Comparison of ENCODE assay signal across 13 cellular contexts in the genomic region with DNA sequence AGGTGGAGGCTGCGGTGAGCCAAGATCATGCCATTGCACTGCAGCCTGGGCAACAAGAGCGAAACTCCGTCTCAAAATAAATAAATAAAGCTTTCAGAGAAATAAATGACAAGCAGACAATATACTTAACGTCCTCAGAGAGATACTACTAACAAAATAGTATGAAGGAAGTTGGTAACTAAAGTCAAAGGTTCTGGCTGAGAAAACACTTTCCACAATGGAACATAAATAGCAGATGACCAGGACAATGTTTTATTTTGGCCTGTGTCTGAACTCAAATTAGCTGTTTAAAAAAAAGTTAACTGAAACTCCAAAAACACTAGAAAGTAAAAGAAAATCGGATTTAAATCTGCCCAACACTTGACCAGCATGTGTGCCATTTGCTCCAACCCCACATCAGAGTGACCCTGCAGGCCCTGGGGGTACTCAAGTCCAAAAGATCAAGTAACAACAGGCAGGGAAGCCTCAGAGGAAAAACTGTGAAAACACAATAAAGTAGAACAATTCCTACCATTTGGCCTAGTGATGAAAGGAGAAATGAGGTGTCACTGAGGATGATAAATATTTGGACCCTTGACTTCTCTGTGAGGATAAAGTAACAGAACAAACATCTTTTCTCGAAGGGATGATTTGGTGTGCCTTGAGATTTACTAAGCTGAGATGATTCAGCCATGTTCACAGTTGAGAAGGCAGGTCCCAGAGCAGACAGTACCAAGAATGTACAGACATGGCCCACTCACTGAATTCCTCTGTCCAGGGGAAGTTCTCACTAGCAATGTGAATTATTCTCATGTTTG. TPM values are rescaled to one million over a fixed set of nuclear protein-coding genes. Genes with fewer than 3 reads are reported as not detected.
DNase-seq lines count a peak whose midpoint lies in the region; TF ChIP-seq lines count a peak whose summit lies in the region.
"Had no signal": no experiment of that assay in that cellular context is flagged by ENCODE, and none has a peak within 500 bp of the region (broad histone marks: within the 10 kb centered on the region; RNA-seq: fewer than 3 reads in every experiment).

No MANE protein-coding gene starts in this region.

- no peak for TF ChIP-seq CTCF in ascending aorta (IDR thresholded peaks at IDR 0.05)
- no peak for TF ChIP-seq CTCF in stomach (IDR thresholded peaks at IDR 0.05)

- peak; percentile 63 for DNase-seq in HCEC 1CT
- no peak for DNase-seq in ascending aorta (ENCODE audit: low spot score in 2 of 2)
- peak; percentile 82 for DNase-seq in kidney tubule cell (ENCODE audit: low spot score)
- DNase-seq in stomach: no peak
- DNase-seq in hypothalamus (lab: John Stamatoyannopoulos, UW): no peak
- DNase-seq in CD1c-positive myeloid dendritic cell (ENCODE audit: extremely low spot score): no peak
- DNase-seq in DMS153 (lab: John Stamatoyannopoulos, UW): no peak
- no peak for DNase-seq in H4 (ENCODE audit: low spot score)
- DNase-seq: activated CD8-positive, alpha-beta memory T cell treated with anti-CD3 and anti-CD28 coated beads for 24 hours; activated naive CD8-positive, alpha-beta T cell treated with anti-CD3 and anti-CD28 coated beads, Interleukin-2, amount 10 ng/mL, durations not matched to agents 7 days and 5 days; NCI-H1092; NCI-H524; RPMI8226 had no signal

- H3K36me3 ChIP-seq in ascending aorta: no peaks in the 10 kb centered on the region
- H3K36me3 ChIP-seq in stomach: no peaks in the 10 kb centered on the region

- intact Hi-C loops in ascending aorta (cut with DNase I): no loop called here
- intact Hi-C loops in stomach (cut with DNase I; ENCODE audit: low total_unique reads): no loop called here

- H3K27ac ChIP-seq in ascending aorta: peak overlapping the region; percentile 51 to 74
- H3K27ac ChIP-seq in stomach: peak overlapping the region in 4 of 5 donors; percentile 1 to 49 (median 37)

- H3K9me3 ChIP-seq in ascending aorta (no peaks in the 10 kb centered on the region), stomach (no peaks in the 10 kb centered on the region)

- H3K4me3 ChIP-seq in ascending aorta: no peak overlapping the region
- H3K4me3 ChIP-seq in stomach: no peak overlapping the region

- peaks cover 0 to 16% of the 10 kb centered on the region in 2 donors for H3K4me1 ChIP-seq in ascending aorta
- peaks cover 10 to 58% (median 23%) of the 10 kb centered on the region in 4 donors for H3K4me1 ChIP-seq in stomach

- no peak for TF ChIP-seq POLR2A in stomach (IDR thresholded peaks at IDR 0.05)

- H3K27me3 ChIP-seq in ascending aorta: no peaks in the 10 kb centered on the region
- H3K27me3 ChIP-seq in stomach: no peaks in the 10 kb centered on the region

- 70 to 81% (median 78%) methylated on average over 6 of the region's 6 CpGs for WGBS in stomach, 5 donors

- TF ChIP-seq EP300 in stomach (IDR thresholded peaks at IDR 0.05): no peak

RNA-seq across cellular contexts. Expression of gene LHFPL2, which starts 47.7 kb away (rescaled TPM):
- total RNA-seq in ascending aorta (9.7 TPM), stomach (10 to 100 TPM; 20.5 to 53.6 (median 28.7) TPM)
- 1 to 10 TPM; 3.7 to 9.8 (median 7.3) TPM for polyA plus RNA-seq in stomach
- 22.2 and 24.6 TPM in 2 replicates for total RNA-seq in H4 (2014; rRNA removed; shearing (Covaris generic))

Comparison
In these comparisons a context has a peak if more than half of its experiments do, and no peak if none do; other contexts are left out.
1. DNase-seq: peak in HCEC 1CT (single experiment) and kidney tubule cell (single experiment); none in ascending aorta (0 of 2), stomach (single experiment), hypothalamus (0 of 51), CD1c-positive myeloid dendritic cell (single experiment), DMS153 (single experiment) and H4 (single experiment).